ENCODE assay signal across 8 cellular contexts in genomic region chr12:81843599-81843998, GRCh38.
"Had no signal": no experiment of that assay in that cellular context is flagged by ENCODE, and none has a peak within 500 bp of the region (broad histone marks: within the 10 kb centered on the region; RNA-seq: fewer than 3 reads in every experiment).

No MANE protein-coding gene starts in this region.

- DNase-seq: GDM1, GF-D8 had no signal

- FAIRE-seq: G401.6, GM12878, GM12891, GM12892, GM18507, GM19239 had no signal

- ATAC-seq: GM12878 had no signal

- H3K4me3 ChIP-seq: GM12878 had no signal
